Comparison of ENCODE assay signal across 8 cellular contexts in the genomic region with DNA sequence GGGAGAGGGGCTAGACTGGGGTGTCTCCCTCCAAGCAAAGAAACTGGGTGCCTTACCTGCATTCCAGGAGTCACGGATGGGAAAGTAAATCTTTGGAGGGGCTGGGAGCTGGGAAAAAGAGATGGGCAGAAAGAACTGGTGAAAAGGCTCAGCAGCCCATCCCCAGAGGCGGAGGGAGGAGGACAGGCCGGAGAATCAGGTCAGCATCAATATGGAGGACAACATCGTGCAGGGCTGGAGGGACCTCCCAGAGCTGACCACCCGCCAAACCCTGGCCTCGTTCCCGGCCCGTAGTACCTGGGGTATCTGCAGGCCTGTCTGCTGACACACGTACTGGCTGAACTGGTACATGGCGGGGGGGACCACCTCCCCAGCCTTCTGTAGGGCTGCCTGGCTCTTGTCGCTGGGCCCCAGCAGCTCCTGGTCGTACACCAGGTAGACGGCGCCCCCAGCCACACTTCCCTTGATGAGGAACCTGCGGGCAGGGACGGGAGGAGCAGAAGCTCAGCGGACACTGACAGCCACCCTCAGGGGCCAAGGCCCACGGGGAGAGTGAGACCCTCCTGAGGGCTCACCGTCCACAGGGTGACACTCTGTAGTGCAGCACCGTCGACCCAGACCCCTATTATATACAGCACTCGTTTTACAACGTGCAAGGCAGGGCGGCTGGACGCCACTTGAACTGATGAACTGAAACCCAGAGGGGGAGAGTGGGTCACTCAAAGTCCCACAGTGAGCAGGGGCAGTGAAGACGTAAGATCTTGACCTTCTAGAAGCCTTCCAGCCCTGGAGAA. TPM values are rescaled to one million over a fixed set of nuclear protein-coding genes. Genes with fewer than 3 reads are reported as not detected.
DNase-seq lines count a peak whose midpoint lies in the region; ATAC-seq, FAIRE-seq and TF ChIP-seq lines count a peak whose summit lies in the region.

No MANE protein-coding gene starts in this region.

- WGBS in K562 (ENCODE audit: insufficient coverage, low coverage, missing lambda C conversion rate) = 9% methylated on average over 26 of the region's 26 CpGs

- no peak for TF ChIP-seq EP300 in K562 (IDR thresholded peaks at IDR 0.05; ENCODE audit: low read length)

- H3K27me3 ChIP-seq in cardiac muscle cell = no peaks in the 10 kb centered on the region
- H3K27me3 ChIP-seq in K562 (ENCODE audit: control insufficient read depth in 2 of 2, insufficient read depth in 2 of 2, low read length in 2 of 2) = no peaks in the 10 kb centered on the region
- H3K27me3 ChIP-seq in lower lobe of right lung (ENCODE audit: low read depth) = no peaks in the 10 kb centered on the region

- no peak for TF ChIP-seq POLR2A in K562 (conservative IDR thresholded peaks at IDR 0.05)

- TF ChIP-seq RAD21 in K562 (CRISPR knock-in tag; conservative IDR thresholded peaks at IDR 0.05 in 1 of 2, IDR thresholded peaks at IDR 0.05 in 1 of 2) = no peak

- H3K4me1 ChIP-seq in cardiac muscle cell (ENCODE audit: low read depth) (peaks cover 23% of the 10 kb centered on the region), K562 (replicated peaks in 1 of 2; ENCODE audit: control insufficient read depth in 2 of 2, insufficient read depth in 2 of 2, low read length in 2 of 2) (peaks cover 29 to 71% of the 10 kb centered on the region in 2 experiments), lower lobe of right lung (peaks cover 16% of the 10 kb centered on the region)

- in situ Hi-C loops in K562 (cut with MboI) = no loop called here

- peaks cover 6% of the 10 kb centered on the region; the same call in 1 of the 2 replicates for H4K20me1 ChIP-seq in K562 (replicated peaks; ENCODE audit: control insufficient read depth, insufficient read depth, low read length)

- H3K27ac ChIP-seq in cardiac muscle cell = peak overlapping the region; percentile 44
- peak overlapping the region; percentile 86 for H3K27ac ChIP-seq in K562 (ENCODE audit: extremely low read depth, low read depth, low read length)
- H3K27ac ChIP-seq in lower lobe of right lung = peak overlapping the region; percentile 93

- POLR2A ChIA-PET in K562 (lab: Yijun Ruan, JAX) = interaction anchor here (0.6 to 1.7 kb wide), 5 partner anchors 10 to 67 kb away, joined by 3 to 7 read pairs (median 4); partner anchors contain the start of genes SAFB and SAFB2

- CTCF ChIA-PET in K562 (lab: Yijun Ruan, JAX; ENCODE audit: low intra/inter-chr PET ratio) = interaction anchor here (0.6 kb wide), 1 partner anchor 601 kb away, joined by 4 read pairs; no protein-coding TSS in a partner anchor

- DNase-seq in cardiac muscle cell (ENCODE audit: low read depth in 1 of 2, low spot score in 1 of 2) (no peak), Right ventricle myocardium inferior (ENCODE audit: missing footprints) (no peak), K562 (ENCODE audit: extremely low read depth in 1 of 4, low spot score in 3 of 4) (no peak), lower lobe of right lung (peak; percentile 58), urothelium cell line (ENCODE audit: low spot score) (no peak), HTR-8/SVneo (ENCODE audit: insufficient read length, low spot score) (no peak), NCI-H446 (lab: John Stamatoyannopoulos, UW) (no peak)

- peaks cover 12% of the 10 kb centered on the region for H3K79me2 ChIP-seq in K562 (ENCODE audit: control insufficient read depth, insufficient read depth, low read length)

- H3K9me3 ChIP-seq in cardiac muscle cell (ENCODE audit: low read depth) = no peaks in the 10 kb centered on the region
- no peaks in the 10 kb centered on the region for H3K9me3 ChIP-seq in K562 (replicated peaks; ENCODE audit: control insufficient read depth, insufficient read depth, low read depth, low read length)
- no peaks in the 10 kb centered on the region for H3K9me3 ChIP-seq in lower lobe of right lung

- H2AFZ ChIP-seq in K562 (ENCODE audit: low read depth, low read length) = peak overlapping the region; percentile 100

- peak overlapping the region; percentile 99 for H3K4me2 ChIP-seq in K562 (ENCODE audit: insufficient read depth, low read length)

- H3K4me3 ChIP-seq in cardiac muscle cell (peak overlapping the region; percentile 53), K562 (peak overlapping the region; percentile 94), lower lobe of right lung (peak overlapping the region; percentile 96)

- FAIRE-seq in K562 (lab: Jason Lieb, UNC) = peak; percentile 23
- peak; percentile 53 for FAIRE-seq in urothelium cell line (lab: Jason Lieb, UNC)
- no peak for FAIRE-seq in HTR-8/SVneo (lab: Jason Lieb, UNC)

- H3K36me3 ChIP-seq in cardiac muscle cell (no peaks in the 10 kb centered on the region), K562 (ENCODE audit: control insufficient read depth, insufficient read depth, low read length) (peaks cover 17% of the 10 kb centered on the region; the same call in 2 of the 3 replicates), lower lobe of right lung (peaks cover 17% of the 10 kb centered on the region)

- TF ChIP-seq CTCF in cardiac muscle cell (IDR thresholded peaks at IDR 0.05; ENCODE audit: low read depth, low read length) (no peak), K562 (IDR thresholded peaks at IDR 0.05 in 2 of 3, conservative IDR thresholded peaks at IDR 0.05 in 1 of 3; ENCODE audit: insufficient read depth in 2 of 3, low read depth in 1 of 3, low read length in 3 of 3) (no peak), lower lobe of right lung (IDR thresholded peaks at IDR 0.05) (no peak)

- ATAC-seq in Right ventricle myocardium inferior = no peak
- ATAC-seq in K562 = peak; percentile 5
- no peak for ATAC-seq in lower lobe of right lung
- no peak for ATAC-seq in HG03457 (IDR thresholded peaks at IDR 0.05; ENCODE audit: unreplicated experiment)

- H3K9ac ChIP-seq in K562 (ENCODE audit: insufficient read depth in 1 of 2, low read depth in 2 of 2, low read length in 2 of 2) = peak overlapping the region; percentile 93 to 100

- H3K9me1 ChIP-seq in K562 (ENCODE audit: control insufficient read depth, insufficient read depth, low read length) = no peaks in the 10 kb centered on the region

- intact Hi-C loops in Right ventricle myocardium inferior (cut with DNase I) = loop anchor here (2.0 to 5.0 kb wide), 3 partner anchors 43 to 111 kb away; partner anchors contain the start of genes CATSPERD, DUS3L, LONP1 and SAFB
- intact Hi-C loops in K562 (cut with micrococcal nuclease) = loop anchor here (10.0 kb wide), 1 partner anchor 55 kb away; the partner anchor contains the start of genes SAFB and SAFB2
- intact Hi-C loops in lower lobe of right lung (cut with DNase I) = no loop called here

- no TSS peak for BruUV-seq in K562 (replicated peaks; lab: Mats Ljungman, UMichigan)

RNA-seq across cellular contexts. Expression of gene MICOS13, which starts 0.8 kb away (rescaled TPM):
- 59.1 and 90.7 TPM in 2 replicates for total RNA-seq in cardiac muscle cell
- polyA plus RNA-seq in cardiac muscle cell = 134 and 173 TPM in 2 replicates
- 172 TPM for total RNA-seq in Right ventricle myocardium inferior
- 10.1 and 39.6 TPM in 2 replicates for total RNA-seq in K562 (2011; cell fraction: chromatin; rRNA removed; ENCODE audit: low replicate concordance)
- 71.5 and 77.0 TPM in 2 replicates for total RNA-seq in K562 (2011; cell fraction: nucleolus; rRNA removed)
- 30.0 and 32.6 TPM in 2 replicates for total RNA-seq in K562 (2011; cell fraction: nucleoplasm; rRNA removed)
- 220 and 383 TPM in 2 replicates for total RNA-seq in K562 (2014; rRNA removed)
- 19.1 and 24.6 TPM in 2 replicates for total RNA-seq in K562 (2014; rRNA removed; fragmentation: Illumina TruSeq; extraction: Trizol)
- total RNA-seq in K562 (2015; rRNA removed; fragmentation: Illumina TruSeq; extraction: Trizol) = 94.0 and 105 TPM in 2 replicates
- total RNA-seq in K562 (2021) = 95.4 and 113 TPM in 2 replicates
- polyA plus RNA-seq in K562 (2011; rRNA removed) = 32.1 and 42.6 TPM in 2 replicates
- 60.9 and 173 TPM in 2 replicates for polyA plus RNA-seq in K562 (2011; cell fraction: cytosol; rRNA removed)
- 33.8 and 49.4 TPM in 2 replicates for polyA plus RNA-seq in K562 (2011; cell fraction: nucleus; rRNA removed)
- 68.5 and 125 TPM in 2 replicates for polyA plus RNA-seq in K562 (2012)
- 41.2 and 69.4 TPM in 2 replicates for polyA plus RNA-seq in K562 (2014; fragmentation: Illumina TruSeq; extraction: Trizol)
- polyA plus RNA-seq in K562 (2014; fragmentation: Nextera tagmentation; extraction: Ambion mirVana) = 10 to 100 TPM; 15.5 to 49.4 TPM
- polyA plus RNA-seq in K562 (2014; rRNA removed) = 124 and 202 TPM in 2 replicates
- polyA minus RNA-seq in K562 (2011; rRNA and poly(A)+ RNA removed) = 3.6 and 6.3 TPM in 2 replicates
- 17.7 and 22.1 TPM in 2 replicates for polyA minus RNA-seq in K562 (2011; cell fraction: cytosol; rRNA and poly(A)+ RNA removed)
- 17.0 and 19.5 TPM in 2 replicates for polyA minus RNA-seq in K562 (2011; cell fraction: nucleus; rRNA and poly(A)+ RNA removed)
- 42.7 TPM for total RNA-seq in lower lobe of right lung

RNA-seq across cellular contexts. Expression of gene HSD11B1L, which starts 1.3 kb away (rescaled TPM):
- total RNA-seq in cardiac muscle cell = 62.5 and 80.5 TPM in 2 replicates
- polyA plus RNA-seq in cardiac muscle cell = 60.1 and 61.9 TPM in 2 replicates
- total RNA-seq in Right ventricle myocardium inferior = 3.9 TPM
- 1.9 and 5.4 TPM in 2 replicates for total RNA-seq in K562 (2011; cell fraction: chromatin; rRNA removed; ENCODE audit: low replicate concordance)
- total RNA-seq in K562 (2011; cell fraction: nucleolus; rRNA removed) = 5.4 and 5.5 TPM in 2 replicates
- total RNA-seq in K562 (2011; cell fraction: nucleoplasm; rRNA removed) = 4.8 TPM in 2 replicates
- total RNA-seq in K562 (2014; rRNA removed) = 4.9 and 7.7 TPM in 2 replicates
- total RNA-seq in K562 (2014; rRNA removed; fragmentation: Illumina TruSeq; extraction: Trizol) = 1.2 and 1.4 TPM in 2 replicates
- 2.0 and 2.3 TPM in 2 replicates for total RNA-seq in K562 (2015; rRNA removed; fragmentation: Illumina TruSeq; extraction: Trizol)
- 3.6 and 4.3 TPM in 2 replicates for total RNA-seq in K562 (2021)
- 2.3 and 3.1 TPM in 2 replicates for polyA plus RNA-seq in K562 (2011; rRNA removed)
- 4.4 and 11.4 TPM in 2 replicates for polyA plus RNA-seq in K562 (2011; cell fraction: cytosol; rRNA removed)
- polyA plus RNA-seq in K562 (2011; cell fraction: nucleus; rRNA removed) = 7.8 and 11.4 TPM in 2 replicates
- polyA plus RNA-seq in K562 (2012) = 3.4 and 7.3 TPM in 2 replicates
- polyA plus RNA-seq in K562 (2014; fragmentation: Illumina TruSeq; extraction: Trizol) = 1.7 and 2.2 TPM in 2 replicates
- polyA plus RNA-seq in K562 (2014; fragmentation: Nextera tagmentation; extraction: Ambion mirVana) = under 1 TPM; 0.31 to 0.36 TPM
- polyA plus RNA-seq in K562 (2014; rRNA removed) = 4.7 and 6.3 TPM in 2 replicates
- 0.39 and 0.63 TPM in 2 replicates for polyA minus RNA-seq in K562 (2011; rRNA and poly(A)+ RNA removed)
- 2.2 and 2.4 TPM in 2 replicates for polyA minus RNA-seq in K562 (2011; cell fraction: cytosol; rRNA and poly(A)+ RNA removed)
- 0.56 and 0.94 TPM in 2 replicates for polyA minus RNA-seq in K562 (2011; cell fraction: nucleus; rRNA and poly(A)+ RNA removed)
- total RNA-seq in lower lobe of right lung = 8.6 TPM

RNA-seq across cellular contexts. Expression of gene RPL36, which starts 10.6 kb away (rescaled TPM):
- total RNA-seq in cardiac muscle cell (829 and 1,053 TPM in 2 replicates), Right ventricle myocardium inferior (435 TPM), K562 (2014; rRNA removed) (2,132 and 2,298 TPM in 2 replicates), K562 (2014; rRNA removed; fragmentation: Illumina TruSeq; extraction: Trizol) (392 and 590 TPM in 2 replicates), K562 (2015; rRNA removed; fragmentation: Illumina TruSeq; extraction: Trizol) (1,406 and 1,507 TPM in 2 replicates), K562 (2021) (1,327 and 1,377 TPM in 2 replicates), lower lobe of right lung (566 TPM)
- polyA plus RNA-seq in cardiac muscle cell (982 and 1,206 TPM in 2 replicates), K562 (2011; rRNA removed) (695 and 1,029 TPM in 2 replicates), K562 (2014; fragmentation: Illumina TruSeq; extraction: Trizol) (350 and 728 TPM in 2 replicates), K562 (2014; fragmentation: Nextera tagmentation; extraction: Ambion mirVana) (1,000 to 10,000 TPM; 3,132 to 3,412 TPM), K562 (2014; rRNA removed) (1,530 and 1,653 TPM in 2 replicates)
- 84.7 and 180 TPM in 2 replicates for total RNA-seq in K562 (2011; cell fraction: chromatin; rRNA removed; ENCODE audit: low replicate concordance)
- 420 and 494 TPM in 2 replicates for total RNA-seq in K562 (2011; cell fraction: nucleolus; rRNA removed)
- 317 and 516 TPM in 2 replicates for total RNA-seq in K562 (2011; cell fraction: nucleoplasm; rRNA removed)
- 629 and 993 TPM in 2 replicates for polyA plus RNA-seq in K562 (2011; cell fraction: cytosol; rRNA removed)
- polyA plus RNA-seq in K562 (2011; cell fraction: nucleus; rRNA removed) = 639 and 683 TPM in 2 replicates
- 2,027 and 2,339 TPM in 2 replicates for polyA plus RNA-seq in K562 (2012)
- polyA minus RNA-seq in K562 (2011; rRNA and poly(A)+ RNA removed) = 132 and 161 TPM in 2 replicates
- 779 and 953 TPM in 2 replicates for polyA minus RNA-seq in K562 (2011; cell fraction: cytosol; rRNA and poly(A)+ RNA removed)
- polyA minus RNA-seq in K562 (2011; cell fraction: nucleus; rRNA and poly(A)+ RNA removed) = 134 and 203 TPM in 2 replicates

RNA-seq across cellular contexts. Expression of gene LONP1, which starts 40.5 kb away (rescaled TPM):
- total RNA-seq in cardiac muscle cell (125 and 151 TPM in 2 replicates), Right ventricle myocardium inferior (98.1 TPM), K562 (2014; rRNA removed) (202 and 214 TPM in 2 replicates), K562 (2014; rRNA removed; fragmentation: Illumina TruSeq; extraction: Trizol) (26.9 and 37.3 TPM in 2 replicates), K562 (2015; rRNA removed; fragmentation: Illumina TruSeq; extraction: Trizol) (89.1 and 89.8 TPM in 2 replicates), K562 (2021) (207 and 238 TPM in 2 replicates), lower lobe of right lung (65.3 TPM)
- polyA plus RNA-seq in cardiac muscle cell (110 TPM in 2 replicates), K562 (2011; rRNA removed) (84.5 and 110 TPM in 2 replicates), K562 (2014; fragmentation: Illumina TruSeq; extraction: Trizol) (76.5 and 160 TPM in 2 replicates), K562 (2014; fragmentation: Nextera tagmentation; extraction: Ambion mirVana) (1 to 10 TPM; 1.1 to 3.7 TPM), K562 (2014; rRNA removed) (138 and 161 TPM in 2 replicates)
- total RNA-seq in K562 (2011; cell fraction: chromatin; rRNA removed; ENCODE audit: low replicate concordance) = 180 and 424 TPM in 2 replicates
- 314 and 331 TPM in 2 replicates for total RNA-seq in K562 (2011; cell fraction: nucleolus; rRNA removed)
- 165 and 217 TPM in 2 replicates for total RNA-seq in K562 (2011; cell fraction: nucleoplasm; rRNA removed)
- polyA plus RNA-seq in K562 (2011; cell fraction: cytosol; rRNA removed) = 121 and 226 TPM in 2 replicates
- 273 and 320 TPM in 2 replicates for polyA plus RNA-seq in K562 (2011; cell fraction: nucleus; rRNA removed)
- 122 and 281 TPM in 2 replicates for polyA plus RNA-seq in K562 (2012)
- polyA minus RNA-seq in K562 (2011; rRNA and poly(A)+ RNA removed) = 39.2 and 57.2 TPM in 2 replicates
- 97.1 and 131 TPM in 2 replicates for polyA minus RNA-seq in K562 (2011; cell fraction: cytosol; rRNA and poly(A)+ RNA removed)
- 67.5 and 106 TPM in 2 replicates for polyA minus RNA-seq in K562 (2011; cell fraction: nucleus; rRNA and poly(A)+ RNA removed)

RNA-seq across cellular contexts. Expression of gene CATSPERD, which starts 41.0 kb away (rescaled TPM):
- total RNA-seq in cardiac muscle cell (0.11 TPM in 1 of 2 replicates, not detected in the other), Right ventricle myocardium inferior (not detected), K562 (2014; rRNA removed) (not detected in 2 replicates), K562 (2014; rRNA removed; fragmentation: Illumina TruSeq; extraction: Trizol) (not detected in 2 replicates), K562 (2015; rRNA removed; fragmentation: Illumina TruSeq; extraction: Trizol) (not detected in 2 replicates), K562 (2021) (not detected in 2 replicates), lower lobe of right lung (6.4 TPM)
- polyA plus RNA-seq in cardiac muscle cell (not detected in 2 replicates), K562 (2011; rRNA removed) (not detected in 2 replicates), K562 (2014; fragmentation: Illumina TruSeq; extraction: Trizol) (not detected in 2 replicates), K562 (2014; fragmentation: Nextera tagmentation; extraction: Ambion mirVana) (not detected), K562 (2014; rRNA removed) (not detected in 2 replicates)
- total RNA-seq in K562 (2011; cell fraction: chromatin; rRNA removed; ENCODE audit: low replicate concordance) = not detected in 2 replicates
- not detected in 2 replicates for total RNA-seq in K562 (2011; cell fraction: nucleolus; rRNA removed)
- total RNA-seq in K562 (2011; cell fraction: nucleoplasm; rRNA removed) = not detected in 2 replicates
- not detected in 2 replicates for polyA plus RNA-seq in K562 (2011; cell fraction: cytosol; rRNA removed)
- not detected in 2 replicates for polyA plus RNA-seq in K562 (2011; cell fraction: nucleus; rRNA removed)
- polyA plus RNA-seq in K562 (2012) = 0.04 TPM in 1 of 2 replicates, not detected in the other
- polyA minus RNA-seq in K562 (2011; rRNA and poly(A)+ RNA removed) = not detected in 2 replicates
- not detected in 2 replicates for polyA minus RNA-seq in K562 (2011; cell fraction: cytosol; rRNA and poly(A)+ RNA removed)
- not detected in 2 replicates for polyA minus RNA-seq in K562 (2011; cell fraction: nucleus; rRNA and poly(A)+ RNA removed)
